8 cellular contexts compared by ENCODE assay signal in genomic region chr5:150560401-150561191, GRCh38. TPM values are rescaled to one million over a fixed set of nuclear protein-coding genes. Genes with fewer than 3 reads are reported as not detected.
DNase-seq lines count a peak whose midpoint lies in the region; ATAC-seq, FAIRE-seq and TF ChIP-seq lines count a peak whose summit lies in the region.

No MANE protein-coding gene starts in this region.

- POLR2A ChIA-PET in CD8-positive, alpha-beta T cell (lab: Charles Lee) = interaction anchor here (1.1 kb wide), 1 partner anchor 290 kb away, joined by 3 read pairs; no protein-coding TSS in a partner anchor
- POLR2A ChIA-PET in endothelial cell of umbilical vein (lab: Charles Lee) = no interaction called here

- H2AFZ ChIP-seq in endothelial cell of umbilical vein (ENCODE audit: low read depth, low read length) = no peak overlapping the region

- dilution Hi-C loops in endothelial cell of umbilical vein (cut with MboI; ENCODE audit: extremely low pct_ligation_motif_present, low sequenced_read_pairs) = no loop called here

- no peak overlapping the region for H3K27ac ChIP-seq in CD8-positive, alpha-beta T cell (ENCODE audit: low read depth, low read length)
- no peak overlapping the region for H3K27ac ChIP-seq in endothelial cell of umbilical vein (ENCODE audit: insufficient read depth, low read depth, low read length)

- ATAC-seq in CD8-positive, alpha-beta T cell = peak; percentile 97
- peak; percentile 89 for ATAC-seq in GM19372 (IDR thresholded peaks at IDR 0.05; ENCODE audit: low read depth, unreplicated experiment)

- no peaks in the 10 kb centered on the region for H3K4me1 ChIP-seq in CD8-positive, alpha-beta T cell (ENCODE audit: insufficient read depth, low read length)
- no peaks in the 10 kb centered on the region for H3K4me1 ChIP-seq in endothelial cell of umbilical vein (ENCODE audit: control insufficient read depth, extremely low read depth, insufficient read depth, low read length)

- peaks cover 3% of the 10 kb centered on the region for H3K27me3 Mint-ChIP-seq in CD8-positive, alpha-beta T cell (ENCODE audit: low read depth)

- H3K9me3 ChIP-seq in CD8-positive, alpha-beta T cell (ENCODE audit: low read length) = no peaks in the 10 kb centered on the region
- no peaks in the 10 kb centered on the region for H3K9me3 ChIP-seq in endothelial cell of umbilical vein (replicated peaks; ENCODE audit: control insufficient read depth, insufficient read depth, low read length)

- no peak overlapping the region for H3K4me2 ChIP-seq in endothelial cell of umbilical vein (ENCODE audit: insufficient read depth, low read length)

- intact Hi-C loops in CD8-positive, alpha-beta T cell (cut with DNase I, micrococcal nuclease) = loop anchor here (1.0 to 5.0 kb wide), 9 partner anchors 96 to 554 kb away; partner anchors contain the start of gene SMIM3 (in 1 of the 2)
- intact Hi-C loops in endothelial cell of umbilical vein (cut with micrococcal nuclease) = loop anchor here (1.0 to 2.0 kb wide), 8 partner anchors 30 to 287 kb away; partner anchors contain the start of gene SMIM3

- H3K9me1 ChIP-seq in endothelial cell of umbilical vein (replicated peaks; ENCODE audit: control insufficient read depth, extremely low read depth, insufficient read depth, low read length) = no peaks in the 10 kb centered on the region

- no peak overlapping the region for H3K4me3 ChIP-seq in CD8-positive, alpha-beta T cell (ENCODE audit: low read depth, low read length)
- no peak overlapping the region for H3K4me3 ChIP-seq in endothelial cell of umbilical vein (replicated peaks in 1 of 3; ENCODE audit: insufficient read depth in 1 of 3, low read depth in 1 of 3, low read length in 3 of 3)

- no peaks in the 10 kb centered on the region for H3K79me2 ChIP-seq in endothelial cell of umbilical vein (ENCODE audit: control insufficient read depth, insufficient read depth, low read length)

- peak; percentile 97 for FAIRE-seq in endothelial cell of umbilical vein (lab: Jason Lieb, UNC)

- H3K4me1 Mint-ChIP-seq in CD8-positive, alpha-beta T cell (ENCODE audit: low read depth) = no peaks in the 10 kb centered on the region

- TF ChIP-seq POLR2A in endothelial cell of umbilical vein (IDR thresholded peaks at IDR 0.05; ENCODE audit: low read depth, low read length) = peak; percentile 26

- no peaks in the 10 kb centered on the region for H4K20me1 ChIP-seq in endothelial cell of umbilical vein (replicated peaks; ENCODE audit: control insufficient read depth, extremely low read depth, insufficient read depth, low read length)

- H3K27ac Mint-ChIP-seq in CD8-positive, alpha-beta T cell = no peak overlapping the region

- H3K36me3 Mint-ChIP-seq in CD8-positive, alpha-beta T cell = no peaks in the 10 kb centered on the region

- peak; percentile 68 to 93 (median 82) for DNase-seq in CD8-positive, alpha-beta T cell
- peak; percentile 72 for DNase-seq in HK-2 (ENCODE audit: unreplicated experiment)
- DNase-seq in NK-92 treated with Interleukin-12 subunit alpha and Interleukin-12 subunit beta, amount 100 ng/mL, for 24 hours (lab: John Stamatoyannopoulos, UW) = peak; percentile 67
- peak; percentile 68 to 74 for DNase-seq in activated CD8-positive, alpha-beta memory T cell treated with anti-CD3 and anti-CD28 coated beads for 4 hours (ENCODE audit: low read depth in 2 of 2)
- DNase-seq in endothelial cell of umbilical vein (ENCODE audit: low read depth, low spot score) = peak; percentile 79
- DNase-seq in middle frontal gyrus (ENCODE audit: extremely low spot score, low spot score) = peak; percentile 79
- DNase-seq in stimulated activated CD8-positive, alpha-beta memory T cell treated with anti-CD3 and anti-CD28 coated beads, Interleukin-7, amount 100 ng/mL, for 24 hours (ENCODE audit: low read depth) = peak; percentile 78

- no peaks in the 10 kb centered on the region for H3K9me3 Mint-ChIP-seq in CD8-positive, alpha-beta T cell

- H3K4me3 Mint-ChIP-seq in CD8-positive, alpha-beta T cell = no peak overlapping the region

- CTCF ChIA-PET in CD8-positive, alpha-beta T cell (lab: Charles Lee) = interaction anchor here (0.6 to 9.7 kb wide), 30 partner anchors 9 to 555 kb away, joined by 3 to 100 read pairs (median 4); partner anchors contain the start of genes IRGM, RBM22 and SMIM3
- CTCF ChIA-PET in endothelial cell of umbilical vein (lab: Charles Lee) = interaction anchor here (0.7 to 7.6 kb wide), 36 partner anchors 9 to 286 kb away, joined by 3 to 123 read pairs (median 4); partner anchors contain the start of genes IRGM, MYOZ3, RBM22 and SMIM3

- no peak overlapping the region for H3K9ac ChIP-seq in endothelial cell of umbilical vein (replicated peaks; ENCODE audit: extremely low read depth, insufficient read depth, low read length)

- H3K27me3 ChIP-seq in CD8-positive, alpha-beta T cell (ENCODE audit: insufficient read depth, low read length) = no peaks in the 10 kb centered on the region
- no peaks in the 10 kb centered on the region for H3K27me3 ChIP-seq in endothelial cell of umbilical vein (ENCODE audit: control insufficient read depth in 2 of 2, insufficient read depth in 2 of 2, low read length in 2 of 2)

- BruUV-seq in endothelial cell of umbilical vein (replicated peaks; lab: Mats Ljungman, UMichigan) = no TSS peak

- no peaks in the 10 kb centered on the region for H3K36me3 ChIP-seq in CD8-positive, alpha-beta T cell (ENCODE audit: insufficient read depth, low read length)
- peaks cover 0 to 6% of the 10 kb centered on the region in 2 experiments for H3K36me3 ChIP-seq in endothelial cell of umbilical vein (ENCODE audit: control insufficient read depth in 2 of 2, extremely low read depth in 1 of 2, insufficient read depth in 2 of 2, low read length in 2 of 2)

- peak; percentile 92 for TF ChIP-seq CTCF in CD8-positive, alpha-beta T cell (IDR thresholded peaks at IDR 0.05)
- peak; percentile 70 to 79 for TF ChIP-seq CTCF in endothelial cell of umbilical vein (IDR thresholded peaks at IDR 0.05; ENCODE audit: extremely low read depth in 1 of 2, insufficient read depth in 1 of 2, low read depth in 1 of 2, low read length in 2 of 2)

TF ChIP-seq in endothelial cell of umbilical vein, 7 proteins besides CTCF, POLR2A, EP300 and RAD21:
- no peak for TF ChIP-seq MYC (IDR thresholded peaks at IDR 0.05; ENCODE audit: low read depth, low read length)
- TF ChIP-seq JUN (IDR thresholded peaks at IDR 0.05; ENCODE audit: borderline replicate concordance, insufficient read depth, insufficient read length, low read depth) = no peak
- no peak for TF ChIP-seq MAX (IDR thresholded peaks at IDR 0.05; ENCODE audit: insufficient read depth, insufficient read length)
- TF ChIP-seq GATA2 (IDR thresholded peaks at IDR 0.05; ENCODE audit: insufficient read depth, insufficient read length, low read depth, low read length) = no peak
- TF ChIP-seq POLR2AphosphoS5 (IDR thresholded peaks at IDR 0.05; ENCODE audit: insufficient read depth, low read depth, low read length) = no peak
- no peak for TF ChIP-seq EZH2 (IDR thresholded peaks at IDR 0.05; ENCODE audit: borderline replicate concordance, low read depth, low read length, severe bottlenecking)
- no peak for TF ChIP-seq FOS (IDR thresholded peaks at IDR 0.05; ENCODE audit: borderline replicate concordance, insufficient read depth, low read length)

RNA-seq across cellular contexts. Expression of gene NDST1, which starts 52.7 kb away (rescaled TPM):
- under 1 TPM; 0.11 to 0.22 TPM for total RNA-seq in CD8-positive, alpha-beta T cell
- total RNA-seq in endothelial cell of umbilical vein = 86.5 and 102 TPM in 2 replicates
- 38.6 and 42.6 TPM in 2 replicates for polyA plus RNA-seq in endothelial cell of umbilical vein
- polyA plus RNA-seq in endothelial cell of umbilical vein (2011; cell fraction: cytosol; rRNA removed) = 32.7 and 36.4 TPM in 2 replicates
- 52.9 and 53.3 TPM in 2 replicates for polyA plus RNA-seq in endothelial cell of umbilical vein (2011; cell fraction: nucleus; rRNA removed)
- 38.6 and 45.7 TPM in 2 replicates for polyA plus RNA-seq in endothelial cell of umbilical vein (2012)
- 59.5 and 71.2 TPM in 2 replicates for polyA minus RNA-seq in endothelial cell of umbilical vein
- 6.8 TPM for polyA minus RNA-seq in endothelial cell of umbilical vein (2011; cell fraction: cytosol; rRNA and poly(A)+ RNA removed)
- 36.7 and 45.1 TPM in 2 replicates for polyA minus RNA-seq in endothelial cell of umbilical vein (2011; cell fraction: nucleus; rRNA and poly(A)+ RNA removed)

Comparison
In these comparisons a context has a peak if more than half of its experiments do, and no peak if none do; other contexts are left out.
1. RNA of gene NDST1, which starts 52.7 kb away (total RNA-seq): 86.5 to 102 TPM in endothelial cell of umbilical vein; 0.11 to 0.22 TPM in CD8-positive, alpha-beta T cell; every median in the first group is over 10 times any median in the second.
2. Peak in every context shown above with its lines, with median percentiles within 50 percentile points of each other: DNase-seq.